ENCODE assay signal across 22 cellular contexts in genomic region chr17:49382556-49382955, GRCh38. TPM values are rescaled to one million over a fixed set of nuclear protein-coding genes. Genes with fewer than 3 reads are reported as not detected.
A peak's percentile ranks its signal among the peaks of the same experiment; 100 is the strongest.
DNase-seq lines count a peak whose midpoint lies in the region; ATAC-seq and TF ChIP-seq lines count a peak whose summit lies in the region.
"Had no signal": no experiment of that assay in that cellular context is flagged by ENCODE, and none has a peak within 500 bp of the region (broad histone marks: within the 10 kb centered on the region; RNA-seq: fewer than 3 reads in every experiment).

No MANE protein-coding gene starts in this region.

- H3K4me3 ChIP-seq in breast epithelium (no peak overlapping the region), psoas muscle (no peak overlapping the region)

- POLR2A ChIA-PET in MCF 10A (lab: Yijun Ruan, JAX) = no interaction called here

- H3K27me3 Mint-ChIP-seq in MCF 10A (ENCODE audit: insufficient read depth, unreplicated experiment) = no peaks in the 10 kb centered on the region
- H3K27me3 Mint-ChIP-seq in T-helper 17 cell = no peaks in the 10 kb centered on the region
- H3K27me3 Mint-ChIP-seq in stimulated activated memory B cell treated with anti-CD40 and anti-IgM and Interleukin-4, amounts not matched to agents 10 μg/mL and 1 μg/mL and 100 μg/mL, for 72 hours = no peaks in the 10 kb centered on the region

- no peak for TF ChIP-seq CTCF in breast epithelium (IDR thresholded peaks at IDR 0.05)
- TF ChIP-seq CTCF in MCF 10A (IDR thresholded peaks at IDR 0.05; ENCODE audit: unreplicated experiment) = no peak
- no peak for TF ChIP-seq CTCF in psoas muscle (IDR thresholded peaks at IDR 0.05)

- H3K4me1 Mint-ChIP-seq in MCF 10A (ENCODE audit: insufficient read depth, unreplicated experiment) (no peaks in the 10 kb centered on the region), T-helper 17 cell (peaks cover 19% of the 10 kb centered on the region)
- peaks cover 34% of the 10 kb centered on the region for H3K4me1 Mint-ChIP-seq in stimulated activated memory B cell treated with anti-CD40 and anti-IgM and Interleukin-4, amounts not matched to agents 10 μg/mL and 1 μg/mL and 100 μg/mL, for 72 hours

- peak overlapping the region; percentile 46 to 61 for H3K27ac ChIP-seq in breast epithelium
- H3K27ac ChIP-seq in psoas muscle = no peak overlapping the region
- H3K27ac ChIP-seq: KMS-11 had no signal

- intact Hi-C loops in breast epithelium (cut with DNase I; ENCODE audit: low total_unique reads) (no loop called here), MCF 10A (cut with micrococcal nuclease) (no loop called here), psoas muscle (cut with DNase I) (no loop called here)

- H3K27ac Mint-ChIP-seq in MCF 10A (ENCODE audit: low read depth, unreplicated experiment) (no peak overlapping the region), T-helper 17 cell (peak overlapping the region; percentile 72)
- H3K27ac Mint-ChIP-seq in stimulated activated memory B cell treated with anti-CD40 and anti-IgM and Interleukin-4, amounts not matched to agents 10 μg/mL and 1 μg/mL and 100 μg/mL, for 72 hours = peak overlapping the region; percentile 43
- H3K27ac Mint-ChIP-seq: CD8-positive, alpha-beta T cell had no signal

- no TSS peak for BruUV-seq in MCF 10A (replicated peaks; lab: Mats Ljungman, UMichigan)

- H3K4me3 Mint-ChIP-seq in MCF 10A (ENCODE audit: unreplicated experiment) (no peak overlapping the region), T-helper 17 cell (no peak overlapping the region)
- no peak overlapping the region for H3K4me3 Mint-ChIP-seq in stimulated activated memory B cell treated with anti-CD40 and anti-IgM and Interleukin-4, amounts not matched to agents 10 μg/mL and 1 μg/mL and 100 μg/mL, for 72 hours
- H3K4me3 Mint-ChIP-seq: CD8-positive, alpha-beta T cell had no signal

- H3K27me3 ChIP-seq in breast epithelium (no peaks in the 10 kb centered on the region), psoas muscle (ENCODE audit: insufficient read depth in 3 of 3, low read length in 2 of 3) (no peaks in the 10 kb centered on the region)

- DNase-seq in breast epithelium (ENCODE audit: low spot score in 2 of 2) (peak in 1 of 2 donors; percentile 73), MCF 10A (ENCODE audit: unreplicated experiment) (no peak), T-helper 17 cell (no peak), left lobe of liver (ENCODE audit: low spot score) (peak; percentile 88), psoas muscle (no peak)
- DNase-seq in stimulated activated naive CD4-positive, alpha-beta T cell (lab: John Stamatoyannopoulos, UW) = no peak
- DNase-seq: AML-193; C1 segment of cervical spinal cord; CD8-positive, alpha-beta T cell; GOT3; IMR-90; NCI-H1105; NCI-H146; NCI-H2029; NCI-H345; NCI-H524; SIG-M5; SK-N-SH had no signal

- CTCF ChIA-PET in MCF 10A (lab: Yijun Ruan, JAX) = interaction anchor here (0.8 kb wide), 2 partner anchors 16 to 66 kb away, joined by 3 read pairs; no protein-coding TSS in a partner anchor

- ATAC-seq in T-helper 17 cell (no peak), left lobe of liver (peak; percentile 76), GM21390 (IDR thresholded peaks at IDR 0.05; ENCODE audit: unreplicated experiment) (no peak), psoas muscle (no peak)
- ATAC-seq in stimulated activated memory B cell treated with anti-CD40 and anti-IgM and Interleukin-4, amounts not matched to agents 10 μg/mL and 1 μg/mL and 100 μg/mL, for 72 hours = no peak
- ATAC-seq: CD8-positive, alpha-beta T cell; HCT116 had no signal

- H3K36me3 ChIP-seq in breast epithelium (no peaks in the 10 kb centered on the region), psoas muscle (ENCODE audit: insufficient read depth in 1 of 2, low read depth in 1 of 2) (no peaks in the 10 kb centered on the region)

- no peaks in the 10 kb centered on the region for H3K36me3 Mint-ChIP-seq in MCF 10A (ENCODE audit: insufficient read depth, unreplicated experiment)
- peaks cover 6% of the 10 kb centered on the region for H3K36me3 Mint-ChIP-seq in T-helper 17 cell (ENCODE audit: low read depth)
- H3K36me3 Mint-ChIP-seq in stimulated activated memory B cell treated with anti-CD40 and anti-IgM and Interleukin-4, amounts not matched to agents 10 μg/mL and 1 μg/mL and 100 μg/mL, for 72 hours = peaks cover 21% of the 10 kb centered on the region

- 51 to 69% (median 61%) methylated on average over 7 of the region's 7 CpGs for WGBS in psoas muscle, 3 donors

- no peak for TF ChIP-seq POLR2A in breast epithelium (IDR thresholded peaks at IDR 0.05)

- no peaks in the 10 kb centered on the region for H3K9me3 ChIP-seq in breast epithelium
- H3K9me3 ChIP-seq in T-helper 17 cell (ENCODE audit: control insufficient read depth, low read length, poor library complexity, severe bottlenecking) = no peaks in the 10 kb centered on the region
- H3K9me3 ChIP-seq in psoas muscle = no peaks in the 10 kb centered on the region
- H3K9me3 ChIP-seq: SK-N-SH had no signal

- H3K4me1 ChIP-seq in breast epithelium (peaks cover 0 to 21% of the 10 kb centered on the region in 2 donors), psoas muscle (no peaks in the 10 kb centered on the region)

- H3K9me3 Mint-ChIP-seq in MCF 10A (ENCODE audit: unreplicated experiment) = no peaks in the 10 kb centered on the region
- H3K9me3 Mint-ChIP-seq in stimulated activated memory B cell treated with anti-CD40 and anti-IgM and Interleukin-4, amounts not matched to agents 10 μg/mL and 1 μg/mL and 100 μg/mL, for 72 hours = peaks cover 7% of the 10 kb centered on the region
- H3K9me3 Mint-ChIP-seq: CD8-positive, alpha-beta T cell had no signal

RNA-seq across cellular contexts. Expression of gene ZNF652, which starts 20.5 kb away (rescaled TPM):
- total RNA-seq in breast epithelium (100 to 1,000 TPM in 1 of 3 donors, 10 to 100 TPM in 2; 34.2 to 157 (median 72.4) TPM), MCF 10A (2022) (18.8 and 19.6 TPM in 2 replicates), T-helper 17 cell (10 to 100 TPM; 53.5 to 56.9 TPM), left lobe of liver (38.6 TPM), psoas muscle (10 to 100 TPM; 21.3 to 30.1 (median 23.8) TPM)
- 10 to 100 TPM in 1 of 3 donors, 1 to 10 TPM in 2; 3.1 to 15.5 (median 8.1) TPM for polyA plus RNA-seq in psoas muscle

RNA-seq across cellular contexts. Expression of gene PHB1, which starts 32.1 kb away (rescaled TPM):
- total RNA-seq in breast epithelium (100 to 1,000 TPM; 100 to 110 (median 108) TPM), MCF 10A (2022) (122 and 134 TPM in 2 replicates), T-helper 17 cell (10 to 100 TPM; 45.8 to 49.9 TPM), left lobe of liver (93.5 TPM), psoas muscle (100 to 1,000 TPM; 134 to 209 (median 168) TPM)
- polyA plus RNA-seq in psoas muscle = 100 to 1,000 TPM; 175 to 364 (median 210) TPM
